ENCODE assay signal across 23 cellular contexts in genomic region chr9:120574473-120574872, GRCh38.
"Had no signal": no experiment of that assay in that cellular context is flagged by ENCODE, and none has a peak within 500 bp of the region (broad histone marks: within the 10 kb centered on the region; RNA-seq: fewer than 3 reads in every experiment).

No MANE protein-coding gene starts in this region.

- H3K4me3 ChIP-seq: cardiac muscle cell, heart left ventricle, left lung, sigmoid colon, smooth muscle cell, thyroid gland, upper lobe of right lung had no signal

- H3K27me3 Mint-ChIP-seq: activated CD4-positive, alpha-beta memory T cell treated with anti-CD3 and anti-CD28 coated beads for 36 hours; activated CD8-positive, alpha-beta memory T cell treated with anti-CD3 and anti-CD28 coated beads, Interleukin-2, amount 10 ng/mL, durations not matched to agents 7 days and 5 days; activated naive CD4-positive, alpha-beta T cell treated with anti-CD3 and anti-CD28 coated beads, Interleukin-2, amount 10 ng/mL, durations not matched to agents 7 days and 5 days; naive thymus-derived CD8-positive, alpha-beta T cell; T-cell had no signal

- H3K4me2 ChIP-seq: smooth muscle cell had no signal

- H3K27ac ChIP-seq: cardiac muscle cell, heart left ventricle, left lung, sigmoid colon, thyroid gland, upper lobe of right lung had no signal

- ATAC-seq: activated CD8-positive, alpha-beta memory T cell treated with anti-CD3 and anti-CD28 coated beads, Interleukin-2, amount 10 ng/mL, durations not matched to agents 7 days and 5 days; heart left ventricle; left lung; naive thymus-derived CD8-positive, alpha-beta T cell; T-cell; upper lobe of right lung; WTC11 had no signal

- DNase-seq: activated CD4-positive, alpha-beta memory T cell treated with anti-CD3 and anti-CD28 coated beads for 36 hours; activated CD4-positive, alpha-beta T cell treated with anti-CD3 and anti-CD28 coated beads for 4 hours; activated CD8-positive, alpha-beta memory T cell treated with anti-CD3 and anti-CD28 coated beads, Interleukin-2, amount 10 ng/mL, durations not matched to agents 7 days and 5 days; activated effector memory CD4-positive, alpha-beta T cell treated with anti-CD3 and anti-CD28 coated beads, Interleukin-2, amount 50 U/mL, for 16 hours; activated naive CD4-positive, alpha-beta T cell treated with anti-CD3 and anti-CD28 coated beads, Interleukin-2, amount 10 ng/mL, durations not matched to agents 7 days and 5 days; activated T-cell treated with anti-CD3 and anti-CD28 coated beads for 4 hours; effector CD4-positive, alpha-beta T cell; heart left ventricle; left lung; mammary epithelial cell; naive thymus-derived CD8-positive, alpha-beta T cell; sigmoid colon; stimulated activated CD4-positive, alpha-beta T cell treated with anti-CD3 and anti-CD28 coated beads, Interleukin-15, amount 100 ng/mL, for 24 hours; stimulated activated CD4-positive, alpha-beta T cell treated with anti-CD3 and anti-CD28 coated beads, Interleukin-2, amount 100 ng/mL, for 48 hours; stimulated activated CD8-positive, alpha-beta memory T cell treated with anti-CD3 and anti-CD28 coated beads, Interleukin-4, amount 100 ng/mL, for 48 hours; stimulated activated naive CD4-positive, alpha-beta T cell; T-cell; thyroid gland; upper lobe of right lung had no signal

- H3K9me3 ChIP-seq: heart left ventricle, left lung, sigmoid colon, thyroid gland, upper lobe of right lung had no signal

- H3K4me3 Mint-ChIP-seq: activated CD4-positive, alpha-beta memory T cell treated with anti-CD3 and anti-CD28 coated beads for 36 hours; activated CD8-positive, alpha-beta memory T cell treated with anti-CD3 and anti-CD28 coated beads, Interleukin-2, amount 10 ng/mL, durations not matched to agents 7 days and 5 days; activated naive CD4-positive, alpha-beta T cell treated with anti-CD3 and anti-CD28 coated beads, Interleukin-2, amount 10 ng/mL, durations not matched to agents 7 days and 5 days; mesothelial cell of epicardium; naive thymus-derived CD8-positive, alpha-beta T cell; T-cell; WTC11 had no signal

- H3K9me3 Mint-ChIP-seq: activated CD4-positive, alpha-beta memory T cell treated with anti-CD3 and anti-CD28 coated beads for 36 hours; activated naive CD4-positive, alpha-beta T cell treated with anti-CD3 and anti-CD28 coated beads, Interleukin-2, amount 10 ng/mL, durations not matched to agents 7 days and 5 days; mesothelial cell of epicardium; naive thymus-derived CD8-positive, alpha-beta T cell; T-cell; WTC11 had no signal

- H3K27me3 ChIP-seq: cardiac muscle cell, heart left ventricle, left lung, sigmoid colon, thyroid gland, upper lobe of right lung had no signal

- H3K27ac Mint-ChIP-seq: activated CD4-positive, alpha-beta memory T cell treated with anti-CD3 and anti-CD28 coated beads for 36 hours; activated CD8-positive, alpha-beta memory T cell treated with anti-CD3 and anti-CD28 coated beads, Interleukin-2, amount 10 ng/mL, durations not matched to agents 7 days and 5 days; activated naive CD4-positive, alpha-beta T cell treated with anti-CD3 and anti-CD28 coated beads, Interleukin-2, amount 10 ng/mL, durations not matched to agents 7 days and 5 days; mesothelial cell of epicardium; T-cell; WTC11 had no signal
